ENCODE assay signal across 33 cellular contexts in the genomic region with DNA sequence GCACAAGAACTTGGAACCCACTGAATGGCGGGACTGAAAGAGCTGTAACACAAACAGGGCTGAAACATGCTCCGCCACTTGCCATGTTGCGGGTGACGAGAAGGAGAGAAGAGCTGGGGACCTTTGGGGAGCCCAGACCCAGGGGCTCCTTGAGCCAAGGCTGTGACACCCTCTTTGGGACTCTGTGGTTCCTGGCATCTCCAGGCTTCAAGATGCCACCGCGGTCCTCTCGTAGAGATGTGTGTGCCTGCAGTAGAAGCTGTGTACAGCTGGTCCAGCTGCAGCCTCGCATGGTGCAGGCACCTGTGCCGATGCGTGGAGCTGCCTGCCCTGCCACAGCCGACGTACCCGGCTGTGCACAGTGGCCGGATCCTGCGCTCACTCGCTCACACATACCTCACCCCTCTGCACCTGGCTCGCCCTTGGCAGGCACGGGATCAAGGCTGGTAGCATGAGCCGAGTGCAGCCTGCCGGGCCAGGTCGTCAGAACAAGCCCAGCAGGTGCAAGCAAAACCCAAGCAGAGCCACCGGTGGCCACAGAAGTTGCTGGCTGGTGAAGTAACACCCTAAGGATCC.
"Had no signal": no experiment of that assay in that cellular context is flagged by ENCODE, and none has a peak within 500 bp of the region (broad histone marks: within the 10 kb centered on the region; RNA-seq: fewer than 3 reads in every experiment).

No MANE protein-coding gene starts in this region.

- H3K4me3 ChIP-seq: esophagus squamous epithelium, heart right ventricle, lung, mucosa of descending colon, neural progenitor cell, prostate gland, right atrium auricular region, smooth muscle cell, suprapubic skin, transverse colon had no signal

- DNase-seq: cortex of kidney; effector memory CD8-positive, alpha-beta T cell; erythroblast; esophagus squamous epithelium; foreskin melanocyte; glutamatergic neuron; hippocampal formation; kidney glomerular epithelial cell; left colon; left ventricle myocardium superior; naive B cell; nucleus accumbens; stimulated activated CD4-positive, alpha-beta T cell treated with anti-CD3 and anti-CD28 coated beads, Interleukin-12 subunit alpha, Interleukin-12 subunit beta, amount 100 ng/mL, for 4 hours; stimulated activated CD4-positive, alpha-beta T cell treated with anti-CD3 and anti-CD28 coated beads, Interleukin-1b, Interleukin-23, amount 100 ng/mL, for 48 hours; stimulated activated CD4-positive, alpha-beta T cell treated with anti-CD3 and anti-CD28 coated beads, Interleukin-4, amount 100 ng/mL, for 1 hour; stimulated activated CD8-positive, alpha-beta memory T cell treated with anti-CD3 and anti-CD28 coated beads, Interleukin-4, amount 100 ng/mL, for 48 hours; transverse colon had no signal

- H3K9me3 ChIP-seq: esophagus squamous epithelium, heart right ventricle, mucosa of descending colon, prostate gland, right atrium auricular region, suprapubic skin, transverse colon had no signal

- H3K9me3 Mint-ChIP-seq: mesothelial cell of epicardium, neural progenitor cell had no signal

- H3K27me3 Mint-ChIP-seq: effector memory CD8-positive, alpha-beta T cell; memory B cell; naive B cell; natural killer cell treated with Interleukin-12 subunit alpha and Interleukin-12 subunit beta and Interleukin-15 and Interleukin-18, amount 100 ng/mL, for 72 hours; stimulated activated naive CD8-positive, alpha-beta T cell treated with anti-CD3 and anti-CD28 coated beads, Interleukin-15, Interleukin-2, amounts not matched to agents 100 ng/mL and 50 ng/mL, for 24 hours had no signal

- H3K36me3 ChIP-seq: esophagus squamous epithelium, heart right ventricle, neural progenitor cell, prostate gland, right atrium auricular region, suprapubic skin, transverse colon had no signal

- H3K36me3 Mint-ChIP-seq: memory B cell; mesothelial cell of epicardium; naive B cell; natural killer cell treated with Interleukin-12 subunit alpha and Interleukin-12 subunit beta and Interleukin-15 and Interleukin-18, amount 100 ng/mL, for 72 hours; neural progenitor cell had no signal

- H3K9ac ChIP-seq: neural progenitor cell had no signal

- FAIRE-seq: endometrium, islet of Langerhans, urothelium cell line had no signal

- H3K27ac Mint-ChIP-seq: effector memory CD8-positive, alpha-beta T cell; memory B cell; mesothelial cell of epicardium; naive B cell; natural killer cell treated with Interleukin-12 subunit alpha and Interleukin-12 subunit beta and Interleukin-15 and Interleukin-18, amount 100 ng/mL, for 72 hours; neural progenitor cell; stimulated activated naive CD8-positive, alpha-beta T cell treated with anti-CD3 and anti-CD28 coated beads, Interleukin-15, Interleukin-2, amounts not matched to agents 100 ng/mL and 50 ng/mL, for 24 hours had no signal

- H3K4me1 ChIP-seq: esophagus squamous epithelium, heart right ventricle, neural progenitor cell, prostate gland, right atrium auricular region, suprapubic skin, transverse colon had no signal

- H3K4me3 Mint-ChIP-seq: effector memory CD8-positive, alpha-beta T cell; memory B cell; mesothelial cell of epicardium; naive B cell; natural killer cell treated with Interleukin-12 subunit alpha and Interleukin-12 subunit beta and Interleukin-15 and Interleukin-18, amount 100 ng/mL, for 72 hours; neural progenitor cell; stimulated activated naive CD8-positive, alpha-beta T cell treated with anti-CD3 and anti-CD28 coated beads, Interleukin-15, Interleukin-2, amounts not matched to agents 100 ng/mL and 50 ng/mL, for 24 hours had no signal

- H3K4me1 Mint-ChIP-seq: memory B cell, mesothelial cell of epicardium, naive B cell had no signal

- ATAC-seq: effector memory CD8-positive, alpha-beta T cell; heart right ventricle; left colon; left ventricle myocardium superior; mucosa of descending colon; sciatic nerve had no signal

- H3K27ac ChIP-seq: esophagus squamous epithelium, heart right ventricle, neural progenitor cell, prostate gland, right atrium auricular region, suprapubic skin, transverse colon had no signal

- H3K27me3 ChIP-seq: esophagus squamous epithelium, heart right ventricle, neural progenitor cell, right atrium auricular region, suprapubic skin, transverse colon had no signal
